In genomic region chr1:27348861-27349783, GRCh38 we compare ENCODE assay signal across 1 cellular context.
TF ChIP-seq lines count a peak whose summit lies in the region.

No MANE protein-coding gene starts in this region.

TF ChIP-seq in HepG2, 621 proteins besides CTCF, POLR2A, EP300 and RAD21 (continues in another document):
- TF ChIP-seq TERF1 (CRISPR knock-in tag; IDR thresholded peaks at IDR 0.05) (no peak), TBX2 (CRISPR knock-in tag; IDR thresholded peaks at IDR 0.05; ENCODE audit: borderline replicate concordance) (peak; percentile 65; the same call in 1 of the 2 replicates), SP5 (CRISPR knock-in tag; IDR thresholded peaks at IDR 0.05; ENCODE audit: borderline replicate concordance, low read depth) (0 out of 2 replicates have a peak, but pooled peaks have one; percentile 18), SIX4 (CRISPR knock-in tag; IDR thresholded peaks at IDR 0.05) (no peak), ZSCAN31 (CRISPR knock-in tag; IDR thresholded peaks at IDR 0.05; ENCODE audit: low read depth) (0 out of 2 replicates have a peak, but pooled peaks have one; percentile 49), ZNF687 (CRISPR knock-in tag; IDR thresholded peaks at IDR 0.05) (peak; percentile 80), SOX6 (IDR thresholded peaks at IDR 0.05) (no peak), SOX6 (CRISPR knock-in tag; IDR thresholded peaks at IDR 0.05) (0 out of 2 replicates have a peak, but pooled peaks have one; percentile 16), ZBTB7B (CRISPR knock-in tag; IDR thresholded peaks at IDR 0.05) (no peak), SUZ12 (IDR thresholded peaks at IDR 0.05; ENCODE audit: low read depth, low read length) (no peak), ZNF800 (CRISPR knock-in tag; IDR thresholded peaks at IDR 0.05) (no peak), ZNF235 (CRISPR knock-in tag; IDR thresholded peaks at IDR 0.05; ENCODE audit: borderline replicate concordance) (peak; percentile 67; the same call in 1 of the 2 replicates), NR2F1 (CRISPR knock-in tag; IDR thresholded peaks at IDR 0.05) (peak in 1 of 2 experiments; percentile 66; a peak in 2 of 4 replicates), ZNF713 (CRISPR knock-in tag; IDR thresholded peaks at IDR 0.05) (no peak), NFATC3 (CRISPR knock-in tag; IDR thresholded peaks at IDR 0.05) (no peak), SRSF4 (IDR thresholded peaks at IDR 0.05; ENCODE audit: low read depth, low read length, poor library complexity, severe bottlenecking) (no peak), MEF2D (CRISPR knock-in tag; IDR thresholded peaks at IDR 0.05) (no peak), ZNF772 (CRISPR knock-in tag; IDR thresholded peaks at IDR 0.05) (0 out of 2 replicates have a peak, but pooled peaks have one; percentile 29), RARG (CRISPR knock-in tag; IDR thresholded peaks at IDR 0.05; ENCODE audit: low read depth) (no peak), AGO1 (IDR thresholded peaks at IDR 0.05; ENCODE audit: low read depth, low read length, poor library complexity, severe bottlenecking) (peak; percentile 67), ZNF788 (CRISPR knock-in tag; IDR thresholded peaks at IDR 0.05; ENCODE audit: borderline replicate concordance) (0 out of 2 replicates have a peak, but pooled peaks have one; percentile 37), ZMYM3 (CRISPR knock-in tag; IDR thresholded peaks at IDR 0.05) (peak; percentile 48; the same call in 1 of the 2 replicates), PITX1 (CRISPR knock-in tag; IDR thresholded peaks at IDR 0.05) (peak; percentile 16; the same call in 1 of the 2 replicates), AKAP8 (CRISPR knock-in tag; IDR thresholded peaks at IDR 0.05) (0 out of 2 replicates have a peak, but pooled peaks have one; percentile 54), SOX13 (IDR thresholded peaks at IDR 0.05) (no peak), SOX13 (CRISPR knock-in tag; conservative IDR thresholded peaks at IDR 0.05 in 1 of 2, IDR thresholded peaks at IDR 0.05 in 1 of 2) (0 out of 4 replicates have a peak, but pooled peaks of 1 of the 2 experiments have one; percentile 5), PHF8 (CRISPR knock-in tag; IDR thresholded peaks at IDR 0.05) (peak; percentile 36; the same call in 1 of the 2 replicates), ZFP41 (CRISPR knock-in tag; IDR thresholded peaks at IDR 0.05; ENCODE audit: borderline replicate concordance) (no peak), PATZ1 (CRISPR knock-in tag; IDR thresholded peaks at IDR 0.05) (peak; percentile 89), ZSCAN29 (CRISPR knock-in tag; conservative IDR thresholded peaks at IDR 0.05) (0 out of 2 replicates have a peak, but pooled peaks have one; percentile 24), NFE2L1 (CRISPR knock-in tag; IDR thresholded peaks at IDR 0.05; ENCODE audit: borderline replicate concordance) (no peak), UBTF (CRISPR knock-in tag; IDR thresholded peaks at IDR 0.05) (peak; percentile 50; the same call in 1 of the 2 replicates), GATA4 (IDR thresholded peaks at IDR 0.05; ENCODE audit: borderline replicate concordance, low read depth) (no peak), ZNF619 (CRISPR knock-in tag; IDR thresholded peaks at IDR 0.05) (no peak), GLMP (CRISPR knock-in tag; IDR thresholded peaks at IDR 0.05; ENCODE audit: borderline replicate concordance) (no peak), NR2C2 (CRISPR knock-in tag; IDR thresholded peaks at IDR 0.05; ENCODE audit: borderline replicate concordance) (peak; percentile 90), FOSL1 (CRISPR knock-in tag; IDR thresholded peaks at IDR 0.05; ENCODE audit: borderline replicate concordance) (no peak), HNF4G (IDR thresholded peaks at IDR 0.05; ENCODE audit: borderline replicate concordance, low read depth, low read length) (0 out of 2 replicates have a peak, but pooled peaks have one; percentile 27), HNF4G (CRISPR knock-in tag; IDR thresholded peaks at IDR 0.05; ENCODE audit: borderline replicate concordance, low read depth) (no peak), ZNF570 (CRISPR knock-in tag; IDR thresholded peaks at IDR 0.05; ENCODE audit: borderline replicate concordance) (no peak), IRF2 (CRISPR knock-in tag; IDR thresholded peaks at IDR 0.05) (0 out of 2 replicates have a peak, but pooled peaks have one; percentile 46), ZC3H4 (CRISPR knock-in tag; IDR thresholded peaks at IDR 0.05; ENCODE audit: borderline replicate concordance) (no peak), HNRNPL (IDR thresholded peaks at IDR 0.05; ENCODE audit: low read depth, low read length) (0 out of 2 replicates have a peak, but pooled peaks have one; percentile 1), SMAD9 (CRISPR knock-in tag; IDR thresholded peaks at IDR 0.05) (no peak), EED (CRISPR knock-in tag; IDR thresholded peaks at IDR 0.05) (0 out of 2 replicates have a peak, but pooled peaks have one; percentile 40), ZNF674 (CRISPR knock-in tag; IDR thresholded peaks at IDR 0.05; ENCODE audit: low read depth) (no peak), YY1 (IDR thresholded peaks at IDR 0.05; ENCODE audit: insufficient read depth, insufficient replicate concordance, low read depth, low read length) (peak; percentile 68), SP1 (IDR thresholded peaks at IDR 0.05) (no peak), SP1 (CRISPR knock-in tag; IDR thresholded peaks at IDR 0.05) (peak; percentile 33; the same call in 1 of the 2 replicates), NR2F6 (IDR thresholded peaks at IDR 0.05) (peak; percentile 92), NR2F6 (CRISPR knock-in tag; IDR thresholded peaks at IDR 0.05) (peak; percentile 72), ZFP91 (CRISPR knock-in tag; IDR thresholded peaks at IDR 0.05; ENCODE audit: borderline replicate concordance) (peak; percentile 70; the same call in 1 of the 2 replicates), ZFY (CRISPR knock-in tag; IDR thresholded peaks at IDR 0.05) (0 out of 2 replicates have a peak, but pooled peaks have one; percentile 25), HOMEZ (CRISPR knock-in tag; IDR thresholded peaks at IDR 0.05; ENCODE audit: low read depth) (no peak), PHF21A (CRISPR knock-in tag; IDR thresholded peaks at IDR 0.05) (peak; percentile 47; the same call in 1 of the 2 replicates)
